Comparison of ENCODE assay signal across 7 cellular contexts in genomic region chr3:186540444-186541226, GRCh38. TPM values are rescaled to one million over a fixed set of nuclear protein-coding genes. Genes with fewer than 3 reads are reported as not detected.
A peak's percentile ranks its signal among the peaks of the same experiment; 100 is the strongest.
DNase-seq lines count a peak whose midpoint lies in the region; ATAC-seq and TF ChIP-seq lines count a peak whose summit lies in the region.

No MANE protein-coding gene starts in this region.

- dilution Hi-C loops in mammary epithelial cell (cut with HindIII; ENCODE audit: low sequenced_read_pairs): no loop called here

- intact Hi-C loops in mammary epithelial cell (cut with micrococcal nuclease): loop anchor here (1.0 to 10.0 kb wide), 8 partner anchors 69 to 557 kb away; partner anchors contain the start of gene ETV5

- H2AFZ ChIP-seq in mammary epithelial cell (ENCODE audit: low read depth, low read length): no peak overlapping the region

- TF ChIP-seq CTCF in WI38 (IDR thresholded peaks at IDR 0.05; ENCODE audit: low read depth, low read length): peak; percentile 28
- TF ChIP-seq CTCF in mammary epithelial cell (conservative IDR thresholded peaks at IDR 0.05 in 1 of 2, IDR thresholded peaks at IDR 0.05 in 1 of 2; ENCODE audit: extremely low read depth in 1 of 2, insufficient read depth in 1 of 2, low read depth in 1 of 2, low read length in 2 of 2): peak; percentile 64 to 66

- CTCF ChIA-PET in mammary epithelial cell (lab: Charles Lee; ENCODE audit: low non-redundant PET): interaction anchor here (0.6 to 1.4 kb wide), 14 partner anchors 11 to 807 kb away, joined by 3 to 13 read pairs (median 6); partner anchors contain the start of gene DNAJB11

- H3K4me3 ChIP-seq in WI38 (ENCODE audit: low read depth, low read length) (no peak overlapping the region), mammary epithelial cell (replicated peaks in 1 of 3; ENCODE audit: insufficient read depth in 1 of 3, low read depth in 2 of 3, low read length in 3 of 3) (no peak overlapping the region)

- H3K9me3 ChIP-seq in mammary epithelial cell (replicated peaks; ENCODE audit: insufficient read depth, low read length): no peaks in the 10 kb centered on the region

- H3K4me2 ChIP-seq in mammary epithelial cell (ENCODE audit: insufficient read depth, low read depth, low read length): peak overlapping the region; percentile 52

- H3K9ac ChIP-seq in mammary epithelial cell (ENCODE audit: insufficient read depth, low read length): no peak overlapping the region

- no peaks in the 10 kb centered on the region for H3K27me3 ChIP-seq in mammary epithelial cell (ENCODE audit: insufficient read depth, low read length)

- H3K27ac ChIP-seq in mammary epithelial cell (ENCODE audit: insufficient read depth, low read depth, low read length): peak overlapping the region; percentile 4

- DNase-seq in NCI-H2196 treated with DMSO at 0.1 percent for 48 hours (lab: John Stamatoyannopoulos, UW; ENCODE audit: unreplicated experiment) (peak; percentile 84), mammary epithelial cell (peak; percentile 78), islet precursor cell (peak; percentile 82)
- peak; percentile 62 to 74 (median 68) for DNase-seq in stimulated activated CD4-positive, alpha-beta T cell treated with anti-CD3 and anti-CD28 coated beads, Interleukin-1b, Interleukin-23, amount 100 ng/mL, for 24 hours (ENCODE audit: low read depth in 4 of 4, low spot score in 1 of 4)

- H3K4me1 ChIP-seq in mammary epithelial cell (ENCODE audit: insufficient read depth, low read length): peaks cover 17% of the 10 kb centered on the region

- ATAC-seq in GM18502 (IDR thresholded peaks at IDR 0.05; ENCODE audit: poor library complexity, unreplicated experiment): peak; percentile 71
- ATAC-seq in HG03103 (IDR thresholded peaks at IDR 0.05; ENCODE audit: low read depth, unreplicated experiment): peak; percentile 56

- no peaks in the 10 kb centered on the region for H4K20me1 ChIP-seq in mammary epithelial cell (ENCODE audit: insufficient read depth, low read length)

- H3K36me3 ChIP-seq in mammary epithelial cell (ENCODE audit: insufficient read depth, low read length): peaks cover 3% of the 10 kb centered on the region

- no TSS peak for BruUV-seq in mammary epithelial cell (replicated peaks; lab: Mats Ljungman, UMichigan)

- WGBS in mammary epithelial cell (ENCODE audit: low coverage, missing lambda C conversion rate): 2% methylated on average over 9 of the region's 9 CpGs

- no peaks in the 10 kb centered on the region for H3K79me2 ChIP-seq in mammary epithelial cell (ENCODE audit: insufficient read depth, low read length)

- in situ Hi-C loops in mammary epithelial cell (cut with MboI; ENCODE audit: low sequenced_read_pairs in 2 of 2): loop anchor here in 1 of 2 donors (5.0 kb wide), 2 partner anchors 283 to 558 kb away; no protein-coding TSS in a partner anchor

RNA-seq across cellular contexts. Expression of gene CRYGS, which starts 3.5 kb away (rescaled TPM):
- 1 to 10 TPM; 1.5 to 3.6 TPM for total RNA-seq in mammary epithelial cell
- 1.1 TPM for polyA plus RNA-seq in mammary epithelial cell
- polyA minus RNA-seq in mammary epithelial cell: not detected

RNA-seq across cellular contexts. Expression of gene TBCCD1, which starts 26.5 kb away (rescaled TPM):
- 10 to 100 TPM; 11.5 to 23.7 TPM for total RNA-seq in mammary epithelial cell
- polyA plus RNA-seq in mammary epithelial cell: 12.9 TPM
- 8.3 TPM for polyA minus RNA-seq in mammary epithelial cell

RNA-seq across cellular contexts. Expression of gene DNAJB11, which starts 29.9 kb away (rescaled TPM):
- total RNA-seq in mammary epithelial cell: 10 to 100 TPM; 27.0 to 70.8 TPM
- polyA plus RNA-seq in mammary epithelial cell: 33.2 TPM
- 12.8 TPM for polyA minus RNA-seq in mammary epithelial cell
